Comparison of ENCODE assay signal across 1 cellular context in genomic region chr2:212968284-212969081, GRCh38.
TF ChIP-seq lines count a peak whose summit lies in the region.

No MANE protein-coding gene starts in this region.

TF ChIP-seq in IMR-90, 13 proteins besides CTCF, POLR2A, EP300 and RAD21 (continued from another document):
- no peak for TF ChIP-seq NFE2L2 (IDR thresholded peaks at IDR 0.05; ENCODE audit: low read depth, low read length)
- TF ChIP-seq FOS (IDR thresholded peaks at IDR 0.05; ENCODE audit: low read depth, low read length), result no peak
- no peak for TF ChIP-seq BHLHE40 (IDR thresholded peaks at IDR 0.05; ENCODE audit: low read depth, low read length)
- TF ChIP-seq, protein P1, sequence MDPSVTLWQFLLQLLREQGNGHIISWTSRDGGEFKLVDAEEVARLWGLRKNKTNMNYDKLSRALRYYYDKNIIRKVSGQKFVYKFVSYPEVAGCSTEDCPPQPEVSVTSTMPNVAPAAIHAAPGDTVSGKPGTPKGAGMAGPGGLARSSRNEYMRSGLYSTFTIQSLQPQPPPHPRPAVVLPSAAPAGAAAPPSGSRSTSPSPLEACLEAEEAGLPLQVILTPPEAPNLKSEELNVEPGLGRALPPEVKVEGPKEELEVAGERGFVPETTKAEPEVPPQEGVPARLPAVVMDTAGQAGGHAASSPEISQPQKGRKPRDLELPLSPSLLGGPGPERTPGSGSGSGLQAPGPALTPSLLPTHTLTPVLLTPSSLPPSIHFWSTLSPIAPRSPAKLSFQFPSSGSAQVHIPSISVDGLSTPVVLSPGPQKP (IDR thresholded peaks at IDR 0.05; ENCODE audit: borderline replicate concordance, low read depth, low read length), result no peak
- TF ChIP-seq MXI1 (IDR thresholded peaks at IDR 0.05; ENCODE audit: borderline replicate concordance, low read depth, low read length), result no peak
- no peak for TF ChIP-seq CHD1 (IDR thresholded peaks at IDR 0.05; ENCODE audit: low read depth, low read length)
- TF ChIP-seq RFX5 (IDR thresholded peaks at IDR 0.05; ENCODE audit: low read depth, low read length), result no peak
- TF ChIP-seq SMC3 (IDR thresholded peaks at IDR 0.05; ENCODE audit: low read depth, low read length), result no peak
- no peak for TF ChIP-seq CEBPB (IDR thresholded peaks at IDR 0.05; ENCODE audit: low read depth, low read length)
- no peak for TF ChIP-seq RCOR1 (IDR thresholded peaks at IDR 0.05; ENCODE audit: insufficient replicate concordance, low read length)
- TF ChIP-seq, protein P2, sequence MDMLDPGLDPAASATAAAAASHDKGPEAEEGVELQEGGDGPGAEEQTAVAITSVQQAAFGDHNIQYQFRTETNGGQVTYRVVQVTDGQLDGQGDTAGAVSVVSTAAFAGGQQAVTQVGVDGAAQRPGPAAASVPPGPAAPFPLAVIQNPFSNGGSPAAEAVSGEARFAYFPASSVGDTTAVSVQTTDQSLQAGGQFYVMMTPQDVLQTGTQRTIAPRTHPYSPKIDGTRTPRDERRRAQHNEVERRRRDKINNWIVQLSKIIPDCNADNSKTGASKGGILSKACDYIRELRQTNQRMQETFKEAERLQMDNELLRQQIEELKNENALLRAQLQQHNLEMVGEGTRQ (IDR thresholded peaks at IDR 0.05; ENCODE audit: low read depth, low read length), result no peak
